In genomic region chr4:185740471-185740873, GRCh38 we compare ENCODE assay signal across 17 cellular contexts.
DNase-seq lines count a peak whose midpoint lies in the region; ATAC-seq and TF ChIP-seq lines count a peak whose summit lies in the region.
"Had no signal": no experiment of that assay in that cellular context is flagged by ENCODE, and none has a peak within 500 bp of the region (broad histone marks: within the 10 kb centered on the region; RNA-seq: fewer than 3 reads in every experiment).

No MANE protein-coding gene starts in this region.

- H3K36me3 Mint-ChIP-seq in neural crest cell (ENCODE audit: low read depth) = peaks cover 2% of the 10 kb centered on the region
- H3K36me3 Mint-ChIP-seq in activated CD8-positive, alpha-beta memory T cell treated with anti-CD3 and anti-CD28 coated beads, Interleukin-2, amount 10 ng/mL, durations not matched to agents 7 days and 5 days = no peaks in the 10 kb centered on the region
- H3K36me3 Mint-ChIP-seq: CD4-positive, CD25-positive, alpha-beta regulatory T cell had no signal

- H3K9ac ChIP-seq in Karpas-422 (ENCODE audit: low read length) (no peak overlapping the region), neuronal stem cell (ENCODE audit: low read depth, low read length, poor library complexity) (no peak overlapping the region)

- H3K79me1 ChIP-seq in neuronal stem cell (ENCODE audit: low read depth, low read length) = peaks cover 2% of the 10 kb centered on the region

- H3K9me3 Mint-ChIP-seq in neural crest cell = peaks cover 5% of the 10 kb centered on the region
- no peaks in the 10 kb centered on the region for H3K9me3 Mint-ChIP-seq in activated CD8-positive, alpha-beta memory T cell treated with anti-CD3 and anti-CD28 coated beads, Interleukin-2, amount 10 ng/mL, durations not matched to agents 7 days and 5 days (ENCODE audit: low read depth)
- H3K9me3 Mint-ChIP-seq: CD4-positive, CD25-positive, alpha-beta regulatory T cell; nephron progenitor cell had no signal

- no peaks in the 10 kb centered on the region for H3K27me3 Mint-ChIP-seq in neural crest cell (ENCODE audit: low read depth)
- no peaks in the 10 kb centered on the region for H3K27me3 Mint-ChIP-seq in activated CD8-positive, alpha-beta memory T cell treated with anti-CD3 and anti-CD28 coated beads, Interleukin-2, amount 10 ng/mL, durations not matched to agents 7 days and 5 days

- peak; percentile 41 for ATAC-seq in GM19324 (IDR thresholded peaks at IDR 0.05; ENCODE audit: low FRiP score, unreplicated experiment)
- ATAC-seq in activated CD8-positive, alpha-beta memory T cell treated with anti-CD3 and anti-CD28 coated beads, Interleukin-2, amount 10 ng/mL, durations not matched to agents 7 days and 5 days = no peak
- ATAC-seq: SK-N-SH treated with all-trans-retinoic acid at 6 μM for 48 hours had no signal

- H3K36me3 ChIP-seq in Karpas-422 (ENCODE audit: insufficient read depth, low read length) = no peaks in the 10 kb centered on the region
- no peaks in the 10 kb centered on the region for H3K36me3 ChIP-seq in neuronal stem cell (replicated peaks in 1 of 2; ENCODE audit: control insufficient read depth in 2 of 2, insufficient read depth in 2 of 2, low read length in 2 of 2)
- H3K36me3 ChIP-seq: breast epithelium had no signal

- H3K9me2 ChIP-seq in Karpas-422 (replicated peaks; ENCODE audit: insufficient read depth, low read length) = no peaks in the 10 kb centered on the region

- no peaks in the 10 kb centered on the region for H3K79me2 ChIP-seq in Karpas-422 (ENCODE audit: low read length)

- TF ChIP-seq CTCF in neural crest cell (conservative IDR thresholded peaks at IDR 0.05) = no peak

- DNase-seq in Karpas-422 = peak; percentile 42
- peak; percentile 36 for DNase-seq in dermis blood vessel endothelial cell
- DNase-seq in neural crest cell (ENCODE audit: low read depth, low spot score) = no peak
- no peak for DNase-seq in activated CD8-positive, alpha-beta memory T cell treated with anti-CD3 and anti-CD28 coated beads, Interleukin-2, amount 10 ng/mL, durations not matched to agents 7 days and 5 days
- no peak for DNase-seq in D341Med (ENCODE audit: low spot score)
- no peak for DNase-seq in neuronal stem cell (ENCODE audit: low spot score)
- DNase-seq in activated CD4-positive, alpha-beta T cell treated with anti-CD3 and anti-CD28 coated beads for 48 hours = no peak
- DNase-seq: CD4-positive, CD25-positive, alpha-beta regulatory T cell; NCI-H1092 treated with DMSO at 0.1 percent for 48 hours; NCI-H2171 treated with DMSO at 0.1 percent for 48 hours; nephron progenitor cell; small intestine had no signal

- H3K18ac ChIP-seq in neuronal stem cell (ENCODE audit: low read length) = no peak overlapping the region

- H3K27me3 ChIP-seq in Karpas-422 (ENCODE audit: low read length) (no peaks in the 10 kb centered on the region), neuronal stem cell (ENCODE audit: control insufficient read depth in 3 of 3, insufficient read depth in 3 of 3, low read depth in 1 of 3, low read length in 3 of 3) (no peaks in the 10 kb centered on the region)
- H3K27me3 ChIP-seq: breast epithelium had no signal

- H3K14ac ChIP-seq in neuronal stem cell (ENCODE audit: low read length) = no peak overlapping the region

- CTCF ChIA-PET in activated CD8-positive, alpha-beta memory T cell treated with anti-CD3 and anti-CD28 coated beads, Interleukin-2, amount 10 ng/mL, durations not matched to agents 7 days and 5 days (lab: Charles Lee) = no interaction called here

- H3K4ac ChIP-seq in neuronal stem cell (ENCODE audit: low read length) = no peak overlapping the region

- no peak overlapping the region for H3K23ac ChIP-seq in neuronal stem cell (ENCODE audit: low read depth, low read length, poor library complexity)

- WGBS in neuronal stem cell (ENCODE audit: extremely low coverage in 2 of 2, insufficient read length in 2 of 2, insufficient replicate concordance in 1 of 2), 2 donors = no CpG with 5 or more reads among the region's 4 CpGs

- no peak overlapping the region for H3K4me3 Mint-ChIP-seq in neural crest cell
- no peak overlapping the region for H3K4me3 Mint-ChIP-seq in activated CD8-positive, alpha-beta memory T cell treated with anti-CD3 and anti-CD28 coated beads, Interleukin-2, amount 10 ng/mL, durations not matched to agents 7 days and 5 days
- H3K4me3 Mint-ChIP-seq: CD4-positive, CD25-positive, alpha-beta regulatory T cell; nephron progenitor cell had no signal

- no peaks in the 10 kb centered on the region for H4K20me1 ChIP-seq in Karpas-422 (ENCODE audit: insufficient read depth, low read depth, low read length)

- peak overlapping the region; percentile 63 for H3K27ac Mint-ChIP-seq in neural crest cell (ENCODE audit: unreplicated experiment)
- no peak overlapping the region for H3K27ac Mint-ChIP-seq in activated CD8-positive, alpha-beta memory T cell treated with anti-CD3 and anti-CD28 coated beads, Interleukin-2, amount 10 ng/mL, durations not matched to agents 7 days and 5 days
- H3K27ac Mint-ChIP-seq: CD4-positive, CD25-positive, alpha-beta regulatory T cell; nephron progenitor cell had no signal

- H2BK15ac ChIP-seq in neuronal stem cell (ENCODE audit: low read length) = no peak overlapping the region

- H3K4me1 ChIP-seq in Karpas-422 (ENCODE audit: low read length) = peaks cover 24% of the 10 kb centered on the region
- peaks cover 10 to 39% of the 10 kb centered on the region in 2 donors for H3K4me1 ChIP-seq in neuronal stem cell (ENCODE audit: control insufficient read depth in 2 of 2, insufficient read depth in 1 of 2, low read depth in 1 of 2, low read length in 2 of 2)

- H3K27ac ChIP-seq in Karpas-422 (ENCODE audit: low read length) (no peak overlapping the region), neuronal stem cell (replicated peaks; ENCODE audit: low read length) (no peak overlapping the region)
- H3K27ac ChIP-seq: VCaP had no signal

- no peak overlapping the region for H2BK12ac ChIP-seq in neuronal stem cell (ENCODE audit: low read length)

- H3K4me1 Mint-ChIP-seq in neural crest cell = peaks cover 55% of the 10 kb centered on the region
- H3K4me1 Mint-ChIP-seq in activated CD8-positive, alpha-beta memory T cell treated with anti-CD3 and anti-CD28 coated beads, Interleukin-2, amount 10 ng/mL, durations not matched to agents 7 days and 5 days = no peaks in the 10 kb centered on the region
- H3K4me1 Mint-ChIP-seq: CD4-positive, CD25-positive, alpha-beta regulatory T cell had no signal

- no peak overlapping the region for H2BK5ac ChIP-seq in neuronal stem cell (ENCODE audit: low read length)

- H3K4me3 ChIP-seq in Karpas-422 (ENCODE audit: low read length) (no peak overlapping the region), neuronal stem cell (ENCODE audit: low read length in 2 of 2) (no peak overlapping the region)
- H3K4me3 ChIP-seq: breast epithelium, lung had no signal

- no peak overlapping the region for H4K8ac ChIP-seq in neuronal stem cell (ENCODE audit: low read depth, low read length)

- no peak overlapping the region for H4K91ac ChIP-seq in neuronal stem cell (ENCODE audit: low read depth, low read length, poor library complexity)

- no peak overlapping the region for H2BK120ac ChIP-seq in neuronal stem cell (ENCODE audit: low read depth, low read length)

- H3K4me2 ChIP-seq in Karpas-422 (ENCODE audit: low read depth, low read length, poor library complexity, severe bottlenecking) = no peak overlapping the region
- no peak overlapping the region for H3K4me2 ChIP-seq in neuronal stem cell (ENCODE audit: insufficient read depth, low read length, poor library complexity, severe bottlenecking)

- H2AK5ac ChIP-seq in neuronal stem cell (ENCODE audit: low read depth, low read length) = no peak overlapping the region

- H3K9me3 ChIP-seq in Karpas-422 (ENCODE audit: low read length) = no peaks in the 10 kb centered on the region
- peaks cover 0 to 3% of the 10 kb centered on the region in 2 donors for H3K9me3 ChIP-seq in neuronal stem cell (replicated peaks in 1 of 2; ENCODE audit: control insufficient read depth in 2 of 2, insufficient read depth in 1 of 2, low read depth in 1 of 2, low read length in 2 of 2)
- H3K9me3 ChIP-seq: breast epithelium had no signal

- no peak overlapping the region for H2AFZ ChIP-seq in Karpas-422 (ENCODE audit: low read length)
- H2AFZ ChIP-seq in neuronal stem cell (ENCODE audit: low read length) = no peak overlapping the region

Comparison
In these comparisons a context has a peak if more than half of its experiments do, and no peak if none do; other contexts are left out.
1. DNase-seq: peak in Karpas-422 (single experiment) and dermis blood vessel endothelial cell (single experiment); none in neural crest cell (single experiment), activated CD8-positive, alpha-beta memory T cell treated with anti-CD3 and anti-CD28 coated beads, Interleukin-2, amount 10 ng/mL, durations not matched to agents 7 days and 5 days (single experiment), D341Med (single experiment), neuronal stem cell (single experiment) and activated CD4-positive, alpha-beta T cell treated with anti-CD3 and anti-CD28 coated beads for 48 hours (single experiment).